1 cellular context compared by ENCODE assay signal in the genomic region with DNA sequence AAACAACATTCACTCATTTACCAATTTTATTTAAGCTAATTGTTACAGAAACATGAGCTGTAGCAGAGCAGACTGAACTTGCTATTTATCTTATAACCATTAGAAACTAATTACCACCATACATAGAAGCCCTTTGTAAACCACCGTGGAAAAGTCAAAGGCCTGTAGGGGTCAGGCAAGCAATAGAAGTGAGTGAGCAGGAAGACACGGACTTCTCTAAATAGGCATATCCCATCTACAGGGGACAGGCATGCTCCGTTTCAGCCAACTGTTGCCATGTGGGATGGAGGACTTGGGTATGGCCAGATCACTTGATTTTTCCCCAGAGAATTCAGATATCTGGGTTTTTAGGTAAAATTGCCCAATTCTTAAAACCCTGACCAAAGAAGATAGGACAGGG.
TF ChIP-seq lines count a peak whose summit lies in the region.

No MANE protein-coding gene starts in this region.

TF ChIP-seq in GM12878, 131 proteins besides CTCF, POLR2A, EP300 and RAD21:
- TF ChIP-seq TAF1 (IDR thresholded peaks at IDR 0.05; ENCODE audit: borderline replicate concordance, low read depth, low read length) (no peak), ASH2L (IDR thresholded peaks at IDR 0.05; ENCODE audit: borderline replicate concordance, low read depth) (no peak), MXI1 (IDR thresholded peaks at IDR 0.05; ENCODE audit: low read depth, low read length) (no peak), BACH1 (IDR thresholded peaks at IDR 0.05; ENCODE audit: borderline replicate concordance) (no peak), ZNF384 (IDR thresholded peaks at IDR 0.05; ENCODE audit: borderline replicate concordance, low read depth, low read length) (no peak)
- TF ChIP-seq, protein P1, sequence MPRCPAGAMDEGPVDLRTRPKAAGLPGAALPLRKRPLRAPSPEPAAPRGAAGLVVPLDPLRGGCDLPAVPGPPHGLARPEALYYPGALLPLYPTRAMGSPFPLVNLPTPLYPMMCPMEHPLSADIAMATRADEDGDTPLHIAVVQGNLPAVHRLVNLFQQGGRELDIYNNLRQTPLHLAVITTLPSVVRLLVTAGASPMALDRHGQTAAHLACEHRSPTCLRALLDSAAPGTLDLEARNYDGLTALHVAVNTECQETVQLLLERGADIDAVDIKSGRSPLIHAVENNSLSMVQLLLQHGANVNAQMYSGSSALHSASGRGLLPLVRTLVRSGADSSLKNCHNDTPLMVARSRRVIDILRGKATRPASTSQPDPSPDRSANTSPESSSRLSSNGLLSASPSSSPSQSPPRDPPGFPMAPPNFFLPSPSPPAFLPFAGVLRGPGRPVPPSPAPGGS (IDR thresholded peaks at IDR 0.05; ENCODE audit: borderline replicate concordance, insufficient read depth, low read depth, low read length, poor library complexity, severe bottlenecking): no peak
